Comparison of ENCODE assay signal across 27 cellular contexts in genomic region chr2:1143129-1143528, GRCh38.
"Had no signal": no experiment of that assay in that cellular context is flagged by ENCODE, and none has a peak within 500 bp of the region (broad histone marks: within the 10 kb centered on the region; RNA-seq: fewer than 3 reads in every experiment).

No MANE protein-coding gene starts in this region.

- H3K27ac Mint-ChIP-seq: immature natural killer cell; naive thymus-derived CD8-positive, alpha-beta T cell; nephron had no signal

- H3K9me3 Mint-ChIP-seq: immature natural killer cell had no signal

- H3K4me1 Mint-ChIP-seq: immature natural killer cell, nephron, neural crest cell had no signal

- H3K4me3 Mint-ChIP-seq: immature natural killer cell; naive thymus-derived CD8-positive, alpha-beta T cell; nephron; neural crest cell had no signal

- ATAC-seq: left colon; left lung; lower lobe of right lung; naive thymus-derived CD8-positive, alpha-beta T cell; pancreas; right cardiac atrium; sciatic nerve had no signal

- DNase-seq: hypothalamus; immature natural killer cell; kidney; left colon; left lung; lower lobe of right lung; mammary epithelial cell; mesenchymal stem cell; naive thymus-derived CD8-positive, alpha-beta T cell; nucleus accumbens; pancreas; posterior cingulate gyrus; retina; right cardiac atrium; stimulated activated CD4-positive, alpha-beta T cell treated with anti-CD3 and anti-CD28 coated beads, Interleukin-12 subunit alpha, Interleukin-12 subunit beta, amount 100 ng/mL, for 4 hours; stimulated activated CD4-positive, alpha-beta T cell treated with anti-CD3 and anti-CD28 coated beads, Interleukin-15, amount 100 ng/mL, for 24 hours; stimulated activated CD4-positive, alpha-beta T cell treated with anti-CD3 and anti-CD28 coated beads, Interleukin-2, amount 100 ng/mL, for 24 hours; stimulated activated CD4-positive, alpha-beta T cell treated with anti-CD3 and anti-CD28 coated beads, Interleukin-4, amount 100 ng/mL, for 1 hour; stimulated activated naive CD4-positive, alpha-beta T cell; stomach; testis; thyroid gland; transverse colon; upper lobe of left lung had no signal

- H3K36me3 Mint-ChIP-seq: immature natural killer cell had no signal
